ENCODE assay signal across 8 cellular contexts in genomic region chr1:203342192-203342940, GRCh38. TPM values are rescaled to one million over a fixed set of nuclear protein-coding genes. Genes with fewer than 3 reads are reported as not detected.
DNase-seq lines count a peak whose midpoint lies in the region; ATAC-seq and TF ChIP-seq lines count a peak whose summit lies in the region.

No MANE protein-coding gene starts in this region.

- TF ChIP-seq CTCF in WERI-Rb-1 (IDR thresholded peaks at IDR 0.05; ENCODE audit: low read depth, low read length) (peak; percentile 99), choroid plexus epithelial cell (conservative IDR thresholded peaks at IDR 0.05; ENCODE audit: low read depth, low read length) (peak; percentile 85), tibial artery (IDR thresholded peaks at IDR 0.05) (peak; percentile 69 to 72)

- H3K4me3 ChIP-seq in WERI-Rb-1 (ENCODE audit: low read depth, low read length) (0 out of 2 replicates have a peak overlapping the region, but pooled peaks have one; percentile 2), choroid plexus epithelial cell (ENCODE audit: low read depth, low read length) (no peak overlapping the region), tibial artery (no peak overlapping the region)

- DNase-seq in Right ventricle myocardium inferior (ENCODE audit: missing footprints) (no peak), cardiac septum (ENCODE audit: low spot score) (no peak), NCI-H146 (lab: John Stamatoyannopoulos, UW) (peak; percentile 63), WERI-Rb-1 (peak; percentile 98), choroid plexus epithelial cell (ENCODE audit: low read depth) (peak; percentile 67), lung microvascular endothelial cell (ENCODE audit: low read depth in 2 of 2) (peak; percentile 52 to 65), tibial artery (peak in 1 of 2 donors; percentile 53)

- no peaks in the 10 kb centered on the region for H3K9me3 ChIP-seq in WERI-Rb-1 (ENCODE audit: severe bottlenecking)
- H3K9me3 ChIP-seq in tibial artery, result no peaks in the 10 kb centered on the region

- intact Hi-C loops in Right ventricle myocardium inferior (cut with DNase I), result loop anchor here (5.0 kb wide), 1 partner anchor 360 kb away; no protein-coding TSS in a partner anchor
- intact Hi-C loops in cardiac septum (cut with DNase I), result no loop called here
- intact Hi-C loops in tibial artery (cut with DNase I; ENCODE audit: low total_unique reads), result loop anchor here (10.0 kb wide), 1 partner anchor 362 kb away; no protein-coding TSS in a partner anchor

- peaks cover 0 to 64% (median 49%) of the 10 kb centered on the region in 4 donors for H3K4me1 ChIP-seq in tibial artery

- peak; percentile 37 for ATAC-seq in Right ventricle myocardium inferior
- no peak for ATAC-seq in GM19452 (IDR thresholded peaks at IDR 0.05; ENCODE audit: unreplicated experiment)

- H3K27ac ChIP-seq in WERI-Rb-1, result peak overlapping the region; percentile 2; the same call in 1 of the 2 replicates
- peak overlapping the region; percentile 73 to 90 for H3K27ac ChIP-seq in tibial artery

- no peaks in the 10 kb centered on the region for H3K36me3 ChIP-seq in WERI-Rb-1
- H3K36me3 ChIP-seq in tibial artery, result peaks cover 13 to 20% (median 15%) of the 10 kb centered on the region in 3 donors

- H3K27me3 ChIP-seq in WERI-Rb-1 (ENCODE audit: insufficient read depth, low read depth, severe bottlenecking), result no peaks in the 10 kb centered on the region
- H3K27me3 ChIP-seq in tibial artery, result no peaks in the 10 kb centered on the region

RNA-seq across cellular contexts. Expression of gene FMOD, which starts 8.6 kb away (rescaled TPM):
- total RNA-seq in Right ventricle myocardium inferior (7.7 TPM), cardiac septum (66.0 TPM), lung microvascular endothelial cell (3.7 and 14.3 TPM in 2 replicates)

RNA-seq across cellular contexts. Expression of gene BTG2, which starts 37.0 kb away (rescaled TPM):
- 44.8 TPM for total RNA-seq in Right ventricle myocardium inferior
- 54.2 TPM for total RNA-seq in cardiac septum
- total RNA-seq in lung microvascular endothelial cell, result 22.4 TPM in 2 replicates

Comparison
In these comparisons a context has a peak if more than half of its experiments do, and no peak if none do; other contexts are left out.
1. DNase-seq: peak in NCI-H146 (single experiment), WERI-Rb-1 (single experiment), choroid plexus epithelial cell (single experiment) and lung microvascular endothelial cell (2 of 2); none in Right ventricle myocardium inferior (single experiment) and cardiac septum (single experiment).
2. Peak in every context shown above with its lines, with median percentiles within 50 percentile points of each other: CTCF ChIP-seq.